ENCODE assay signal across 22 cellular contexts in the genomic region with DNA sequence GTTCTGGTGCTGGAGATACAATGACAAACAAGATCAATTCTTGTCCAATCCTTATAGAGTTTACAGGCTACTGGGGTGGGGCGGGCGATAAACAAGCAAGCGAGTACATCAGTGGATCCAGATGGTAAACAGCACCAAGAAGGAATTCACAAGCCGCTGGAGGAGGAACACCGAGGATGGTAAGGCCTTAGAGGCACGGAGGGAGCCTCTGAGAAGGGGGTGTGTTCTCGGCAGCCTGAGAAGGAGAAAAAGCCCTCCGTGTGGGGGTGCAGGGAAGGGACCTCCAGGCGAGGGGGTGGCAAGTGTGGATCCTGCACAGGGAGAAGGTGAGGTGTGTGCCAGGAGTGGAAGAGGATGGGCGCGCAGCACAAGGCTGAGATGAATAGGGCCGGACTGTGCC.
DNase-seq lines count a peak whose midpoint lies in the region; ATAC-seq, FAIRE-seq and TF ChIP-seq lines count a peak whose summit lies in the region.
"Had no signal": no experiment of that assay in that cellular context is flagged by ENCODE, and none has a peak within 500 bp of the region (broad histone marks: within the 10 kb centered on the region; RNA-seq: fewer than 3 reads in every experiment).

No MANE protein-coding gene starts in this region.

- H3K4me2 ChIP-seq in keratinocyte (ENCODE audit: control insufficient read depth, extremely low read depth, insufficient read depth, low read depth, low read length) (no peak overlapping the region), OCI-LY7 (ENCODE audit: low read length) (no peak overlapping the region)
- H3K4me2 ChIP-seq: A549 had no signal

- CTCF ChIA-PET in OCI-LY7 (lab: Charles Lee; ENCODE audit: unreplicated experiment), result no interaction called here

- H3K9ac ChIP-seq in keratinocyte (ENCODE audit: control insufficient read depth, extremely low read depth, insufficient read depth, low read length), result no peak overlapping the region
- H3K9ac ChIP-seq: GM23248 had no signal

- no peaks in the 10 kb centered on the region for H4K20me1 ChIP-seq in keratinocyte (ENCODE audit: control insufficient read depth, extremely low read depth, insufficient read depth, low read length)
- no peaks in the 10 kb centered on the region for H4K20me1 ChIP-seq in OCI-LY7 (ENCODE audit: insufficient read depth, low read length)

- 74 to 85% (median 80%) methylated on average over 12 of the region's 12 CpGs for WGBS in spleen, 5 donors

- H3K27me3 ChIP-seq in right atrium auricular region, result no peaks in the 10 kb centered on the region
- H3K27me3 ChIP-seq in keratinocyte (ENCODE audit: control insufficient read depth, extremely low read depth, insufficient read depth, low read length), result no peaks in the 10 kb centered on the region
- peaks cover 0 to 9% (median 0%) of the 10 kb centered on the region in 7 donors for H3K27me3 ChIP-seq in spleen (replicated peaks in 1 of 7)
- peaks cover 0 to 3% of the 10 kb centered on the region in 2 donors for H3K27me3 ChIP-seq in breast epithelium

- H3K79me2 ChIP-seq in keratinocyte (ENCODE audit: control insufficient read depth, insufficient read depth, low read length) (no peaks in the 10 kb centered on the region), OCI-LY7 (ENCODE audit: insufficient read depth, low read depth, low read length) (no peaks in the 10 kb centered on the region)

- dilution Hi-C loops in keratinocyte (cut with MboI; ENCODE audit: extremely low pct_ligation_motif_present, low sequenced_read_pairs), result no loop called here

- no peak for TF ChIP-seq POLR2A in spleen (IDR thresholded peaks at IDR 0.05)
- TF ChIP-seq POLR2A in breast epithelium (IDR thresholded peaks at IDR 0.05), result no peak

- H3K36me3 ChIP-seq in right atrium auricular region, result no peaks in the 10 kb centered on the region
- H3K36me3 ChIP-seq in keratinocyte (ENCODE audit: control insufficient read depth in 2 of 2, extremely low read depth in 1 of 2, insufficient read depth in 2 of 2, low read length in 2 of 2), result no peaks in the 10 kb centered on the region
- no peaks in the 10 kb centered on the region for H3K36me3 ChIP-seq in spleen
- H3K36me3 ChIP-seq in OCI-LY7 (ENCODE audit: insufficient read depth, low read length), result no peaks in the 10 kb centered on the region
- no peaks in the 10 kb centered on the region for H3K36me3 ChIP-seq in breast epithelium

- intact Hi-C loops in cardiac septum (cut with DNase I) (no loop called here), spleen (cut with DNase I; ENCODE audit: low total_unique reads) (no loop called here), OCI-LY7 (cut with micrococcal nuclease; ENCODE audit: unreplicated experiment) (no loop called here), breast epithelium (cut with DNase I; ENCODE audit: low total_unique reads) (no loop called here)

- FAIRE-seq in keratinocyte (lab: Jason Lieb, UNC), result no peak
- FAIRE-seq: A549, GM12892, GM18507, HepG2 had no signal

- ATAC-seq in HG03095 (IDR thresholded peaks at IDR 0.05; ENCODE audit: unreplicated experiment), result no peak
- ATAC-seq: A549, HCT116, HepG2 had no signal

- DNase-seq in right atrium auricular region (ENCODE audit: low spot score), result peak; percentile 2
- DNase-seq in cardiac septum (ENCODE audit: low spot score), result no peak
- no peak for DNase-seq in keratinocyte (ENCODE audit: low read depth, low spot score)
- peak; percentile 37 for DNase-seq in spleen
- no peak for DNase-seq in OCI-LY7 (ENCODE audit: low spot score)
- DNase-seq in breast epithelium (ENCODE audit: low spot score in 2 of 2), result no peak
- DNase-seq: AML-193; CD4-positive, alpha-beta T cell; DMS153; DMS79; GDM1; GM23248; H7; HFFc6 had no signal

- H2AFZ ChIP-seq in keratinocyte (ENCODE audit: control insufficient read depth, low read length), result peak overlapping the region; percentile 82
- H2AFZ ChIP-seq in OCI-LY7 (ENCODE audit: low read length), result no peak overlapping the region
- H2AFZ ChIP-seq: GM23248 had no signal

- H3K9me3 ChIP-seq in right atrium auricular region (peaks cover 0 to 16% of the 10 kb centered on the region in 2 donors), keratinocyte (ENCODE audit: control insufficient read depth, low read depth, low read length) (no peaks in the 10 kb centered on the region), spleen (peaks cover 0 to 3% (median 0%) of the 10 kb centered on the region in 8 donors), OCI-LY7 (ENCODE audit: low read length) (no peaks in the 10 kb centered on the region), breast epithelium (peaks cover 0 to 17% of the 10 kb centered on the region in 2 donors)
- H3K9me3 ChIP-seq: A549 had no signal

- H3K4me3 ChIP-seq in right atrium auricular region (no peak overlapping the region), keratinocyte (ENCODE audit: control insufficient read depth in 2 of 3, extremely low read depth in 1 of 3, insufficient read depth in 2 of 3, low read depth in 1 of 3, low read length in 3 of 3) (no peak overlapping the region), spleen (no peak overlapping the region), OCI-LY7 (ENCODE audit: low read depth, low read length, poor library complexity, severe bottlenecking) (no peak overlapping the region), breast epithelium (no peak overlapping the region)
- H3K4me3 ChIP-seq: A549, GM23248 had no signal

- no peaks in the 10 kb centered on the region for H3K9me2 ChIP-seq in OCI-LY7 (ENCODE audit: insufficient read depth, low read length)

- no peak overlapping the region for H3K27ac ChIP-seq in right atrium auricular region
- H3K27ac ChIP-seq in keratinocyte (ENCODE audit: control insufficient read depth, insufficient read depth, low read length), result no peak overlapping the region
- no peak overlapping the region for H3K27ac ChIP-seq in spleen
- H3K27ac ChIP-seq in OCI-LY7 (ENCODE audit: low read depth, low read length, poor library complexity, severe bottlenecking), result no peak overlapping the region
- H3K27ac ChIP-seq in breast epithelium, result no peak overlapping the region
- H3K27ac ChIP-seq: 22Rv1, A549, C4-2B, GM23248 had no signal

- BruUV-seq in OCI-LY7 (replicated peaks; lab: Mats Ljungman, UMichigan), result no TSS peak

- TF ChIP-seq CTCF in right atrium auricular region (IDR thresholded peaks at IDR 0.05) (no peak), keratinocyte (optimal IDR thresholded peaks at IDR 0.05 in 1 of 3, IDR thresholded peaks at IDR 0.05 in 1 of 3, conservative IDR thresholded peaks at IDR 0.05 in 1 of 3; ENCODE audit: extremely low read depth in 1 of 3, insufficient read depth in 2 of 3, low read length in 3 of 3) (no peak), spleen (IDR thresholded peaks at IDR 0.05 in 8 of 11, conservative IDR thresholded peaks at IDR 0.05 in 3 of 11) (no peak), OCI-LY7 (conservative IDR thresholded peaks at IDR 0.05; ENCODE audit: low read length) (no peak), breast epithelium (IDR thresholded peaks at IDR 0.05) (no peak)

- H3K9me1 ChIP-seq in keratinocyte (ENCODE audit: control insufficient read depth, extremely low read depth, insufficient read depth, low read length), result no peaks in the 10 kb centered on the region

- POLR2A ChIA-PET in OCI-LY7 (lab: Charles Lee), result no interaction called here

- H3K4me1 ChIP-seq in right atrium auricular region (no peaks in the 10 kb centered on the region), keratinocyte (ENCODE audit: control insufficient read depth, extremely low read depth, insufficient read depth, low read length) (peaks cover 33% of the 10 kb centered on the region), spleen (no peaks in the 10 kb centered on the region), OCI-LY7 (ENCODE audit: insufficient read depth, low read length, poor library complexity, severe bottlenecking) (no peaks in the 10 kb centered on the region), breast epithelium (no peaks in the 10 kb centered on the region)
- H3K4me1 ChIP-seq: A549 had no signal

Comparison
In these comparisons a context has a peak if more than half of its experiments do, and no peak if none do; other contexts are left out.
1. DNase-seq: peak in right atrium auricular region (single experiment) and spleen (single experiment); none in cardiac septum (single experiment), keratinocyte (single experiment), OCI-LY7 (single experiment) and breast epithelium (0 of 2).